ENCODE assay signal across 1 cellular context in the genomic region with DNA sequence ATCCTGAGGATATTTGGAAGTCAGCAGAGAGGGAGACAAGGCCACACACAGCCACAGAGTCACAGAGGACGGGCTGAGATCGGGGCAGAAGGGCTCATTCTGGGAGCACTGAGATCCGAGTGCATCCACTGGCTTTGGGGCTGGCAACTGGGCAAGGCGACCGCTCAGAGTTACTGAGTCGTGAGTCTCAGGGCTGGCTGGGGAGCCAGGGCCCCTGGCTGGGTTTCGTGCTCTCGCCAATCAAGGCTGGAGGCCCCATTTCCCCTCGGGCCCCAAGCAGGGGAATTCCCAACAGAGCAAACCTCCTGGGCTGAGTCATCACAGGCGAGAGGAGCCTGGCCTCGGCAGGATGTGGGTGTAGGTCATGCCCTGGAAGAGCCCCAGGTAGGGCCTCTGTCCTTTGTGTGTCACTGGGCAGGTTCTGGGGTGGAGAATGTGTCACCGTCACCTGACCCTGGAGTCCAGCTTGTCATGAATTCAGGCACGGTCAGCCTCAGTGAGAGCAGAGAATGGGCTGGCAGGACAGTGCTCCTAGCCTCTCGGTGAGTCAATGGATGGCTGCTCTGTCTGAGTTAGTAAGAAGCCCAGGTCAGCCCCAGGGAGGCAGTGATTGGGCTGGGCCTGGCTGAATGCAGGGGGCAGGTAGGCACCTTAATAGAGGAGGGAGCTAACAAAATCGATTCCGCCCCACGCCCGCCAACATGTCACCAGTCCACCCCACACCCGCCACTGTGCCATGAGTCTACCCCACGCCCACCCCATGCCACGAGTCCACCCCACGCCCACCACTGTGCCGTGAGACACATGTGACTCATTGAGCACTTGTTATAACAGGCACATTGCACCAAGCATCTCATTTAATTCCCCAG.
TF ChIP-seq lines count a peak whose summit lies in the region.

No MANE protein-coding gene starts in this region.

TF ChIP-seq in GM12878, 131 proteins besides CTCF, POLR2A, EP300 and RAD21 (continued from another document and continues in another):
- no peak for TF ChIP-seq ATF2 (IDR thresholded peaks at IDR 0.05; ENCODE audit: low read length)
- no peak for TF ChIP-seq SIX5 (IDR thresholded peaks at IDR 0.05; ENCODE audit: low read depth, low read length, severe bottlenecking)
- TF ChIP-seq MLLT1 (IDR thresholded peaks at IDR 0.05): peak; percentile 86
- TF ChIP-seq DPF2 (IDR thresholded peaks at IDR 0.05): peak; percentile 99
- TF ChIP-seq HDAC6 (IDR thresholded peaks at IDR 0.05; ENCODE audit: unreplicated experiment): peak; percentile 16
- TF ChIP-seq ZBED1 (IDR thresholded peaks at IDR 0.05; ENCODE audit: borderline replicate concordance): peak; percentile 97; the same call in 1 of the 2 replicates
- TF ChIP-seq CHD1 (IDR thresholded peaks at IDR 0.05; ENCODE audit: low read depth, low read length): peak; percentile 64; the same call in 1 of the 2 replicates
- TF ChIP-seq SP1 (IDR thresholded peaks at IDR 0.05; ENCODE audit: low read depth, low read length): peak; percentile 99
- TF ChIP-seq ZNF622 (IDR thresholded peaks at IDR 0.05): no peak
- TF ChIP-seq ZNF687 (IDR thresholded peaks at IDR 0.05): peak; percentile 99
- peak; percentile 91 for TF ChIP-seq CHD2 (IDR thresholded peaks at IDR 0.05; ENCODE audit: borderline replicate concordance, low read depth, low read length)
- TF ChIP-seq TCF7 (IDR thresholded peaks at IDR 0.05; ENCODE audit: borderline replicate concordance): no peak
- TF ChIP-seq JUND (IDR thresholded peaks at IDR 0.05; ENCODE audit: low read depth, low read length): peak; percentile 96
- TF ChIP-seq BMI1 (IDR thresholded peaks at IDR 0.05; ENCODE audit: borderline replicate concordance): peak; percentile 76; the same call in 1 of the 2 replicates
- TF ChIP-seq, protein P1, sequence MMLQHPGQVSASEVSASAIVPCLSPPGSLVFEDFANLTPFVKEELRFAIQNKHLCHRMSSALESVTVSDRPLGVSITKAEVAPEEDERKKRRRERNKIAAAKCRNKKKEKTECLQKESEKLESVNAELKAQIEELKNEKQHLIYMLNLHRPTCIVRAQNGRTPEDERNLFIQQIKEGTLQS (IDR thresholded peaks at IDR 0.05; ENCODE audit: borderline replicate concordance, extremely low read depth, low read depth, low read length): peak; percentile 24; the same call in 1 of the 2 replicates
- no peak for TF ChIP-seq NFYA (IDR thresholded peaks at IDR 0.05; ENCODE audit: borderline replicate concordance, low read depth, low read length)
- no peak; the same call in 1 of the 2 replicates for TF ChIP-seq LARP7 (IDR thresholded peaks at IDR 0.05)
- TF ChIP-seq TAF1 (IDR thresholded peaks at IDR 0.05; ENCODE audit: borderline replicate concordance, low read depth, low read length): peak; percentile 89
- no peak for TF ChIP-seq FOXK2 (IDR thresholded peaks at IDR 0.05)
- TF ChIP-seq JUNB (IDR thresholded peaks at IDR 0.05): peak; percentile 97
- peak; percentile 95 to 96 for TF ChIP-seq BHLHE40 (IDR thresholded peaks at IDR 0.05; ENCODE audit: borderline replicate concordance in 1 of 2, low read depth in 2 of 2, low read length in 1 of 2)
- TF ChIP-seq, protein P2, sequence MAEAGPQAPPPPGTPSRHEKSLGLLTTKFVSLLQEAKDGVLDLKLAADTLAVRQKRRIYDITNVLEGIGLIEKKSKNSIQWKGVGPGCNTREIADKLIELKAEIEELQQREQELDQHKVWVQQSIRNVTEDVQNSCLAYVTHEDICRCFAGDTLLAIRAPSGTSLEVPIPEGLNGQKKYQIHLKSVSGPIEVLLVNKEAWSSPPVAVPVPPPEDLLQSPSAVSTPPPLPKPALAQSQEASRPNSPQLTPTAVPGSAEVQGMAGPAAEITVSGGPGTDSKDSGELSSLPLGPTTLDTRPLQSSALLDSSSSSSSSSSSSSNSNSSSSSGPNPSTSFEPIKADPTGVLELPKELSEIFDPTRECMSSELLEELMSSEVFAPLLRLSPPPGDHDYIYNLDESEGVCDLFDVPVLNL (IDR thresholded peaks at IDR 0.05; ENCODE audit: low read depth, low read length): no peak
- peak; percentile 98 for TF ChIP-seq POU2F2 (IDR thresholded peaks at IDR 0.05; ENCODE audit: borderline replicate concordance, low read depth, low read length)
- TF ChIP-seq SMC3 (IDR thresholded peaks at IDR 0.05; ENCODE audit: borderline replicate concordance, low read length): no peak
- TF ChIP-seq EED (IDR thresholded peaks at IDR 0.05; ENCODE audit: low read depth): peak; percentile 99
- peak; percentile 98 for TF ChIP-seq CREM (IDR thresholded peaks at IDR 0.05; ENCODE audit: low read depth)
- TF ChIP-seq TCF3 (IDR thresholded peaks at IDR 0.05; ENCODE audit: borderline replicate concordance, insufficient read depth, low read depth, low read length): peak; percentile 99
- 0 out of 2 replicates have a peak, but pooled peaks have one; percentile 85 for TF ChIP-seq STAT3 (IDR thresholded peaks at IDR 0.05; ENCODE audit: low read depth, low read length)
- TF ChIP-seq YY1 (IDR thresholded peaks at IDR 0.05; ENCODE audit: low read depth, low read length): peak; percentile 75
- TF ChIP-seq GABPA (IDR thresholded peaks at IDR 0.05; ENCODE audit: low read depth): no peak
- TF ChIP-seq CBFB (IDR thresholded peaks at IDR 0.05; ENCODE audit: low read depth): peak; percentile 96
- TF ChIP-seq ZNF384 (IDR thresholded peaks at IDR 0.05; ENCODE audit: borderline replicate concordance, low read depth, low read length): no peak
- peak; percentile 100 for TF ChIP-seq NR2F1 (conservative IDR thresholded peaks at IDR 0.05)
- TF ChIP-seq, protein P3, sequence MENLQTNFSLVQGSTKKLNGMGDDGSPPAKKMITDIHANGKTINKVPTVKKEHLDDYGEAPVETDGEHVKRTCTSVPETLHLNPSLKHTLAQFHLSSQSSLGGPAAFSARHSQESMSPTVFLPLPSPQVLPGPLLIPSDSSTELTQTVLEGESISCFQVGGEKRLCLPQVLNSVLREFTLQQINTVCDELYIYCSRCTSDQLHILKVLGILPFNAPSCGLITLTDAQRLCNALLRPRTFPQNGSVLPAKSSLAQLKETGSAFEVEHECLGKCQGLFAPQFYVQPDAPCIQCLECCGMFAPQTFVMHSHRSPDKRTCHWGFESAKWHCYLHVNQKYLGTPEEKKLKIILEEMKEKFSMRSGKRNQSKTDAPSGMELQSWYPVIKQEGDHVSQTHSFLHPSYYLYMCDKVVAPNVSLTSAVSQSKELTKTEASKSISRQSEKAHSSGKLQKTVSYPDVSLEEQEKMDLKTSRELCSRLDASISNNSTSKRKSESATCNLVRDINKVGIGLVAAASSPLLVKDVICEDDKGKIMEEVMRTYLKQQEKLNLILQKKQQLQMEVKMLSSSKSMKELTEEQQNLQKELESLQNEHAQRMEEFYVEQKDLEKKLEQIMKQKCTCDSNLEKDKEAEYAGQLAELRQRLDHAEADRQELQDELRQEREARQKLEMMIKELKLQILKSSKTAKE (IDR thresholded peaks at IDR 0.05; ENCODE audit: low read depth, poor library complexity, severe bottlenecking): peak; percentile 99
- no peak for TF ChIP-seq PAX8 (IDR thresholded peaks at IDR 0.05)
- TF ChIP-seq BCL11A (IDR thresholded peaks at IDR 0.05; ENCODE audit: low read depth, low read length): peak; percentile 99
- TF ChIP-seq, protein P4, sequence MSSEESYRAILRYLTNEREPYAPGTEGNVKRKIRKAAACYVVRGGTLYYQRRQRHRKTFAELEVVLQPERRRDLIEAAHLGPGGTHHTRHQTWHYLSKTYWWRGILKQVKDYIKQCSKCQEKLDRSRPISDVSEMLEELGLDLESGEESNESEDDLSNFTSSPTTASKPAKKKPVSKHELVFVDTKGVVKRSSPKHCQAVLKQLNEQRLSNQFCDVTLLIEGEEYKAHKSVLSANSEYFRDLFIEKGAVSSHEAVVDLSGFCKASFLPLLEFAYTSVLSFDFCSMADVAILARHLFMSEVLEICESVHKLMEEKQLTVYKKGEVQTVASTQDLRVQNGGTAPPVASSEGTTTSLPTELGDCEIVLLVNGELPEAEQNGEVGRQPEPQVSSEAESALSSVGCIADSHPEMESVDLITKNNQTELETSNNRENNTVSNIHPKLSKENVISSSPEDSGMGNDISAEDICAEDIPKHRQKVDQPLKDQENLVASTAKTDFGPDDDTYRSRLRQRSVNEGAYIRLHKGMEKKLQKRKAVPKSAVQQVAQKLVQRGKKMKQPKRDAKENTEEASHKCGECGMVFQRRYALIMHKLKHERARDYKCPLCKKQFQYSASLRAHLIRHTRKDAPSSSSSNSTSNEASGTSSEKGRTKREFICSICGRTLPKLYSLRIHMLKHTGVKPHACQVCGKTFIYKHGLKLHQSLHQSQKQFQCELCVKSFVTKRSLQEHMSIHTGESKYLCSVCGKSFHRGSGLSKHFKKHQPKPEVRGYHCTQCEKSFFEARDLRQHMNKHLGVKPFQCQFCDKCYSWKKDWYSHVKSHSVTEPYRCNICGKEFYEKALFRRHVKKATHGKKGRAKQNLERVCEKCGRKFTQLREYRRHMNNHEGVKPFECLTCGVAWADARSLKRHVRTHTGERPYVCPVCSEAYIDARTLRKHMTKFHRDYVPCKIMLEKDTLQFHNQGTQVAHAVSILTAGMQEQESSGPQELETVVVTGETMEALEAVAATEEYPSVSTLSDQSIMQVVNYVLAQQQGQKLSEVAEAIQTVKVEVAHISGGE (CRISPR knock-in tag; IDR thresholded peaks at IDR 0.05): no peak
- peak; percentile 62; the same call in 1 of the 2 replicates for TF ChIP-seq SPI1 (IDR thresholded peaks at IDR 0.05; ENCODE audit: borderline replicate concordance, insufficient read depth, low read depth, low read length)
- peak; percentile 89 for TF ChIP-seq RAD51 (IDR thresholded peaks at IDR 0.05)
- no peak for TF ChIP-seq E4F1 (IDR thresholded peaks at IDR 0.05; ENCODE audit: borderline replicate concordance, partially characterized antibody)
- TF ChIP-seq NBN (IDR thresholded peaks at IDR 0.05): peak; percentile 95; the same call in 1 of the 2 replicates
- peak; percentile 95 for TF ChIP-seq GATAD2B (conservative IDR thresholded peaks at IDR 0.05; ENCODE audit: low read depth)
